Comparison of ENCODE assay signal across 1 cellular context in genomic region chr1:28775121-28775942, GRCh38.
TF ChIP-seq lines count a peak whose summit lies in the region.

No MANE protein-coding gene starts in this region.

TF ChIP-seq in GM12878, 131 proteins besides CTCF, POLR2A, EP300 and RAD21 (continued from another document):
- TF ChIP-seq REST (IDR thresholded peaks at IDR 0.05; ENCODE audit: low read depth, low read length): no peak
- no peak for TF ChIP-seq ETV6 (conservative IDR thresholded peaks at IDR 0.05 in 1 of 2, IDR thresholded peaks at IDR 0.05 in 1 of 2; ENCODE audit: borderline replicate concordance in 1 of 2, low read depth in 1 of 2)
- TF ChIP-seq POLR2AphosphoS2 (IDR thresholded peaks at IDR 0.05; ENCODE audit: low read depth, low read length): no peak
- TF ChIP-seq SREBF1 (IDR thresholded peaks at IDR 0.05; ENCODE audit: low read length): no peak
- TF ChIP-seq RB1 (IDR thresholded peaks at IDR 0.05; ENCODE audit: borderline replicate concordance): no peak
- peak; percentile 41; the same call in 1 of the 2 replicates for TF ChIP-seq MLLT1 (IDR thresholded peaks at IDR 0.05)
- peak in 1 of 2 experiments; percentile 19; a peak in 1 of 4 replicates for TF ChIP-seq BHLHE40 (IDR thresholded peaks at IDR 0.05; ENCODE audit: borderline replicate concordance in 1 of 2, low read depth in 2 of 2, low read length in 1 of 2)
- no peak for TF ChIP-seq GABPA (IDR thresholded peaks at IDR 0.05; ENCODE audit: low read depth)
- no peak for TF ChIP-seq MYC (IDR thresholded peaks at IDR 0.05; ENCODE audit: insufficient read depth, insufficient read length, insufficient replicate concordance, low read length, severe bottlenecking)
- peak in 1 of 2 experiments; percentile 24; a peak in 1 of 4 replicates for TF ChIP-seq SRF (IDR thresholded peaks at IDR 0.05; ENCODE audit: low read depth in 2 of 2, low read length in 2 of 2)
- TF ChIP-seq IKZF2 (IDR thresholded peaks at IDR 0.05): no peak
- TF ChIP-seq BACH1 (IDR thresholded peaks at IDR 0.05; ENCODE audit: borderline replicate concordance): peak; percentile 49; the same call in 1 of the 2 replicates
- no peak for TF ChIP-seq E2F4 (IDR thresholded peaks at IDR 0.05; ENCODE audit: low read depth, low read length)
